Comparison of ENCODE assay signal across 8 cellular contexts in the genomic region with DNA sequence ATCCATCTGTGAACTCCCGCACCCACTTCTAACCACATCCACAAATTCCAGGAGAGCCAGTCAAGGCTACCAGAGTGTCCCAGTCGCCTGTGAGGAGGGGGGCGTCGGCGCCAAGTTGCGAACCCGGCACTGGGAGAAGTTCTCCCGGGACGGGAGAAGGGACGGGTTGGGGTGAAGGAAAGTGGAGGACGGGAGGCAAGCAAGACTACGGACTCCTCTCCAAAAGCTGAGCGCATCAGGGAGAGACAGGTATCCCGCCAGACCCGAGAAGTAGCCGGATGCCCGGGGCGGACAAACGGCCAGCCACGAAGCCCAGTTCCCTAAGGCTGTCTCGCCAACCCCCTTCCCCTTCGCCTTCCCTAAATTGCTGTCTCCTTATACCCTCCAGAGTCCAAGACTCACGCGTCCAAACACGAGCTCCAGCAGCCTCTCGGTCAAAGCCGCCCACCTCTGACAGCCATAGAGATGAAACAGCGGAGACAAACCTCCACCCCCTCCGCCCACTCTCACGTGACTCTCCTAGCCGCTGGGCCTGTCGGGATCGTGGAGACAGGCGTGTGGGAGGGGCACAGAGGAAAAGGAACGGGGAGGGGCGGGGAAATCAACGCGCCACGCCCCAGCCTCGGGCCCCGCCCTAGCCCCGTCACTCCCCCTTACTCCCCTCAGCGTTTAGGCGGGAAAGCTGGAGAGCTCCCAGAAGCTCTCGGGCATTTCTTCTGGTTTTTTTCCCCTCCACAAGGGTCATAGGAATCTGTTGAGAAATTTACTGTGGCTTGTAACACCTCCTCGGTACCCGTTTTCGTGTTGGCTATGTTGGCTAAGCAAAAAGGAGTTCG. TPM values are rescaled to one million over a fixed set of nuclear protein-coding genes. Genes with fewer than 3 reads are reported as not detected.
A peak's percentile ranks its signal among the peaks of the same experiment; 100 is the strongest.
DNase-seq lines count a peak whose midpoint lies in the region; ATAC-seq and TF ChIP-seq lines count a peak whose summit lies in the region.

A gene with protein sequence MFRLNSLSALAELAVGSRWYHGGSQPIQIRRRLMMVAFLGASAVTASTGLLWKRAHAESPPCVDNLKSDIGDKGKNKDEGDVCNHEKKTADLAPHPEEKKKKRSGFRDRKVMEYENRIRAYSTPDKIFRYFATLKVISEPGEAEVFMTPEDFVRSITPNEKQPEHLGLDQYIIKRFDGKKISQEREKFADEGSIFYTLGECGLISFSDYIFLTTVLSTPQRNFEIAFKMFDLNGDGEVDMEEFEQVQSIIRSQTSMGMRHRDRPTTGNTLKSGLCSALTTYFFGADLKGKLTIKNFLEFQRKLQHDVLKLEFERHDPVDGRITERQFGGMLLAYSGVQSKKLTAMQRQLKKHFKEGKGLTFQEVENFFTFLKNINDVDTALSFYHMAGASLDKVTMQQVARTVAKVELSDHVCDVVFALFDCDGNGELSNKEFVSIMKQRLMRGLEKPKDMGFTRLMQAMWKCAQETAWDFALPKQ (minus strand): TSS at position 472 of the 836 bp plus-strand sequence. CDS start 59,286 bp downstream, outside the sequence.

- H3K27ac ChIP-seq in Panc1 (ENCODE audit: low read length): peak within 1 kb of the TSS; percentile 84
- peak within 1 kb of the TSS; percentile 32 to 87 for H3K27ac ChIP-seq in esophagus (ENCODE audit: low read depth in 2 of 2, low read length in 1 of 2)
- peak within 1 kb of the TSS; percentile 77 for H3K27ac ChIP-seq in muscle layer of colon (ENCODE audit: low read depth, low read length)

- H3K9me3 ChIP-seq in Panc1 (ENCODE audit: control insufficient read depth, insufficient read depth, low read depth, low read length) (no peaks in the 10 kb centered on the region), esophagus (ENCODE audit: control insufficient read depth in 2 of 2, insufficient read depth in 1 of 2, low read depth in 1 of 2, low read length in 1 of 2) (no peaks in the 10 kb centered on the region), muscle layer of colon (ENCODE audit: low read length) (no peaks in the 10 kb centered on the region)

- no peak for TF ChIP-seq CTCF in Panc1 (IDR thresholded peaks at IDR 0.05)

- BruUV-seq in Panc1 (replicated peaks; lab: Mats Ljungman, UMichigan): TSS peak; percentile 96

- H3K36me3 ChIP-seq in Panc1 (ENCODE audit: control insufficient read depth, insufficient read depth, low read length) (no peaks in the 10 kb centered on the region; the same call in 1 of the 2 replicates), esophagus (ENCODE audit: control insufficient read depth in 2 of 2, insufficient read depth in 2 of 2, low read length in 1 of 2) (no peaks in the 10 kb centered on the region), muscle layer of colon (ENCODE audit: insufficient read depth, low read length) (no peaks in the 10 kb centered on the region)

- H3K36me3 Mint-ChIP-seq in activated T-cell treated with anti-CD3 and anti-CD28 coated beads, Interleukin-2, amount 50 U/mL, for 4 hours (ENCODE audit: insufficient read depth): peaks cover 2% of the 10 kb centered on the region

- H3K9ac ChIP-seq in muscle layer of colon (ENCODE audit: low read length): peak within 1 kb of the TSS; percentile 75

- peak within 1 kb of the TSS; percentile 99 for H3K4me3 Mint-ChIP-seq in activated T-cell treated with anti-CD3 and anti-CD28 coated beads, Interleukin-2, amount 50 U/mL, for 4 hours

- H3K4me1 ChIP-seq in Panc1 (ENCODE audit: control insufficient read depth, insufficient read depth, low read length): peaks cover 6% of the 10 kb centered on the region; the same call in 1 of the 2 replicates
- no peaks in the 10 kb centered on the region for H3K4me1 ChIP-seq in esophagus (ENCODE audit: control insufficient read depth in 2 of 2, insufficient read depth in 2 of 2, low read length in 1 of 2)
- peaks cover 9% of the 10 kb centered on the region for H3K4me1 ChIP-seq in muscle layer of colon (ENCODE audit: insufficient read depth, low read length)

- peak; percentile 91 for ATAC-seq in GM21717 (IDR thresholded peaks at IDR 0.05; ENCODE audit: unreplicated experiment)
- peak; percentile 98 for ATAC-seq in Panc1
- peak; percentile 97 to 98 for ATAC-seq in activated T-cell treated with anti-CD3 and anti-CD28 coated beads, Interleukin-2, amount 50 U/mL, for 4 hours

- DNase-seq in DMS153 treated with DMSO at 0.1 percent for 48 hours (lab: John Stamatoyannopoulos, UW; ENCODE audit: unreplicated experiment) (peak; percentile 94), KG1 (lab: John Stamatoyannopoulos, UW) (peak; percentile 91), Panc1 (ENCODE audit: low read depth, low spot score) (peak; percentile 75)
- peak; percentile 93 for DNase-seq in activated T-cell treated with anti-CD3 and anti-CD28 coated beads, Interleukin-2, amount 50 U/mL, for 4 hours
- DNase-seq in stimulated activated CD8-positive, alpha-beta memory T cell treated with anti-CD3 and anti-CD28 coated beads, Interleukin-7, amount 100 ng/mL, for 24 hours (ENCODE audit: low read depth): peak; percentile 84

- peak within 1 kb of the TSS; percentile 79 to 96 for H3K4me3 ChIP-seq in Panc1 (ENCODE audit: low read depth in 2 of 2, low read length in 2 of 2)
- peak within 1 kb of the TSS; percentile 81 to 93 for H3K4me3 ChIP-seq in esophagus (ENCODE audit: low read depth in 1 of 2, low read length in 2 of 2)
- H3K4me3 ChIP-seq in muscle layer of colon (ENCODE audit: low read depth in 1 of 2, low read length in 2 of 2): peak within 1 kb of the TSS; percentile 81 to 83

- H3K27me3 ChIP-seq in Panc1 (ENCODE audit: control insufficient read depth, insufficient read depth, low read length) (no peaks in the 10 kb centered on the region), esophagus (ENCODE audit: control insufficient read depth in 1 of 2, insufficient read depth in 2 of 2, low read length in 2 of 2) (no peaks in the 10 kb centered on the region), muscle layer of colon (ENCODE audit: control insufficient read depth in 1 of 2, insufficient read depth in 2 of 2, low read length in 2 of 2) (no peaks in the 10 kb centered on the region)

- no peaks in the 10 kb centered on the region for H3K9me3 Mint-ChIP-seq in activated T-cell treated with anti-CD3 and anti-CD28 coated beads, Interleukin-2, amount 50 U/mL, for 4 hours

- POLR2A ChIA-PET in Panc1 (lab: Charles Lee): interaction anchor here (0.6 to 0.8 kb wide), 4 partner anchors 60 to 254 kb away, joined by 3 to 4 read pairs (median 3); no protein-coding TSS in a partner anchor

- peaks cover 7% of the 10 kb centered on the region for H3K4me1 Mint-ChIP-seq in activated T-cell treated with anti-CD3 and anti-CD28 coated beads, Interleukin-2, amount 50 U/mL, for 4 hours (ENCODE audit: low read depth)

- WGBS in esophagus, 2 donors: 0 to 1% methylated on average over 46 to 49 of the region's 49 CpGs

- H3K27me3 Mint-ChIP-seq in activated T-cell treated with anti-CD3 and anti-CD28 coated beads, Interleukin-2, amount 50 U/mL, for 4 hours (ENCODE audit: low read depth): no peaks in the 10 kb centered on the region

- intact Hi-C loops in Panc1 (cut with micrococcal nuclease; ENCODE audit: unreplicated experiment): no loop called here

- CTCF ChIA-PET in Panc1 (lab: Charles Lee): no interaction called here

- in situ Hi-C loops in Panc1 (cut with HindIII; ENCODE audit: low pct_unique_long_range_greater_than_20kb, low sequenced_read_pairs): no loop called here

RNA-seq across cellular contexts. Expression of the gene that starts here (rescaled TPM):
- total RNA-seq in Panc1 (2021; ENCODE audit: unreplicated experiment): 46.9 TPM
- 31.7 TPM for polyA plus RNA-seq in Panc1 (2012; ENCODE audit: insufficient read length)
- 10 to 100 TPM; 30.3 to 37.3 (median 36.4) TPM for total RNA-seq in activated T-cell treated with anti-CD3 and anti-CD28 coated beads, Interleukin-2, amount 50 U/mL, for 4 hours
- 10 to 100 TPM; 15.0 to 18.1 TPM for polyA plus RNA-seq in esophagus

Comparison
In these comparisons a context has a peak if more than half of its experiments do, and no peak if none do; other contexts are left out.
1. Peak in every context shown above with its lines: DNase-seq, ATAC-seq, H3K4me3 ChIP-seq and H3K27ac ChIP-seq.